In the genomic region with DNA sequence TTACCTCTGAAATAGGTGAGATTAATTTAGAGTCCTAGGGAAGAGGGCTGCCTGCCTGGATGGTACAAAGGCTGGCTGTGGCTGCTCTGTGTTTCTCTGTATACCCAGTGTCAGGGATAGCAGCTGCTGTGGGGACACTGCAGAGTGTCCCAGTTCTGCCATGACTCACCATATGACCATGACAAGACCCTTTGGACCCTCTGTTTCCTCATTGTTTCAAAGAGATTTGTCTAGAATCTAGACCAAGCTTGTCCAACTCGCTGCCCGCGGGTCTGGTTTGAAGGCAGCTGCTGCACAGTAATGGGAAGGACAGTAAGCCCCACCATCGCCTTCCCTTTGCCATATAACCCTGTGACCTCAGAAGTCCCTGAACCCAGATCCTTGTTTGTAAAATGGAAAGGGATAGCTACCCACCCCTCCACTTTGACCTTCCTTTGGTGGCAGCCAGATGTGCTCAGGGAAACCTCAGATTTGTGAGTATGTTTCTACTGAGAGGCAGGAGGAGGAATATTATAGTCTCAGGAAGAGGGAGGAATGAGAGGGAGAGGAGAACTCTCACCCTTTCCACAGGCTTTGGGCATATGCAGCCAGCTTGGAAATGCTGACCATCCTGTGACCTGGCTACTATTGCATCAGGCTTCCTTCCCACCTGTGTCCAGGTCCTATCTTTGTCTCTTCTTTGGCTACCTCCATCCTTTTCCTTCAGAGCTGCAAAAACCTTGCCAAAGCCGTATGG, we compare ENCODE assay signal across 1 cellular context.
TF ChIP-seq lines count a peak whose summit lies in the region.

No MANE protein-coding gene starts in this region.

TF ChIP-seq in HepG2, 621 proteins besides CTCF, POLR2A, EP300 and RAD21 (continued from another document and continues in another):
- TF ChIP-seq, protein P1, sequence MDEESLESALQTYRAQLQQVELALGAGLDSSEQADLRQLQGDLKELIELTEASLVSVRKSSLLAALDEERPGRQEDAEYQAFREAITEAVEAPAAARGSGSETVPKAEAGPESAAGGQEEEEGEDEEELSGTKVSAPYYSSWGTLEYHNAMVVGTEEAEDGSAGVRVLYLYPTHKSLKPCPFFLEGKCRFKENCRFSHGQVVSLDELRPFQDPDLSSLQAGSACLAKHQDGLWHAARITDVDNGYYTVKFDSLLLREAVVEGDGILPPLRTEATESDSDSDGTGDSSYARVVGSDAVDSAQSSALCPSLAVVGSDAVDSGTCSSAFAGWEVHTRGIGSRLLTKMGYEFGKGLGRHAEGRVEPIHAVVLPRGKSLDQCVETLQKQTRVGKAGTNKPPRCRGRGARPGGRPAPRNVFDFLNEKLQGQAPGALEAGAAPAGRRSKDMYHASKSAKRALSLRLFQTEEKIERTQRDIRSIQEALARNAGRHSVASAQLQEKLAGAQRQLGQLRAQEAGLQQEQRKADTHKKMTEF (CRISPR knock-in tag; IDR thresholded peaks at IDR 0.05), result 0 out of 2 replicates have a peak, but pooled peaks have one; percentile 42
- TF ChIP-seq GABPB1 (CRISPR knock-in tag; IDR thresholded peaks at IDR 0.05), result peak; percentile 26; the same call in 1 of the 2 replicates
- TF ChIP-seq, protein P2, sequence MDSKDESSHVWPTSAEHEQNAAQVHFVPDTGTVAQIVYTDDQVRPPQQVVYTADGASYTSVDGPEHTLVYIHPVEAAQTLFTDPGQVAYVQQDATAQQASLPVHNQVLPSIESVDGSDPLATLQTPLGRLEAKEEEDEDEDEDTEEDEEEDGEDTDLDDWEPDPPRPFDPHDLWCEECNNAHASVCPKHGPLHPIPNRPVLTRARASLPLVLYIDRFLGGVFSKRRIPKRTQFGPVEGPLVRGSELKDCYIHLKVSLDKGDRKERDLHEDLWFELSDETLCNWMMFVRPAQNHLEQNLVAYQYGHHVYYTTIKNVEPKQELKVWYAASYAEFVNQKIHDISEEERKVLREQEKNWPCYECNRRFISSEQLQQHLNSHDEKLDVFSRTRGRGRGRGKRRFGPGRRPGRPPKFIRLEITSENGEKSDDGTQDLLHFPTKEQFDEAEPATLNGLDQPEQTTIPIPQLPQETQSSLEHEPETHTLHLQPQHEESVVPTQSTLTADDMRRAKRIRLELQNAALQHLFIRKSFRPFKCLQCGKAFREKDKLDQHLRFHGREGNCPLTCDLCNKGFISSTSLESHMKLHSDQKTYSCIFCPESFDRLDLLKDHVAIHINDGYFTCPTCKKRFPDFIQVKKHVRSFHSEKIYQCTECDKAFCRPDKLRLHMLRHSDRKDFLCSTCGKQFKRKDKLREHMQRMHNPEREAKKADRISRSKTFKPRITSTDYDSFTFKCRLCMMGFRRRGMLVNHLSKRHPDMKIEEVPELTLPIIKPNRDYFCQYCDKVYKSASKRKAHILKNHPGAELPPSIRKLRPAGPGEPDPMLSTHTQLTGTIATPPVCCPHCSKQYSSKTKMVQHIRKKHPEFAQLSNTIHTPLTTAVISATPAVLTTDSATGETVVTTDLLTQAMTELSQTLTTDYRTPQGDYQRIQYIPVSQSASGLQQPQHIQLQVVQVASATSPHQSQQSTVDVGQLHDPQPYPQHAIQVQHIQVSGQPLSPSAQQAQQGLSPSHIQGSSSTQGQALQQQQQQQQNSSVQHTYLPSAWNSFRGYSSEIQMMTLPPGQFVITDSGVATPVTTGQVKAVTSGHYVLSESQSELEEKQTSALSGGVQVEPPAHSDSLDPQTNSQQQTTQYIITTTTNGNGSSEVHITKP (CRISPR knock-in tag; IDR thresholded peaks at IDR 0.05; ENCODE audit: low read depth), result no peak
- no peak for TF ChIP-seq ZNF253 (CRISPR knock-in tag; IDR thresholded peaks at IDR 0.05; ENCODE audit: borderline replicate concordance)
- no peak for TF ChIP-seq ZNF674 (CRISPR knock-in tag; IDR thresholded peaks at IDR 0.05; ENCODE audit: low read depth)
- TF ChIP-seq ZMAT3 (CRISPR knock-in tag; conservative IDR thresholded peaks at IDR 0.05), result no peak
- TF ChIP-seq ZBTB7A (CRISPR knock-in tag; IDR thresholded peaks at IDR 0.05), result no peak
- no peak for TF ChIP-seq HOXA5 (CRISPR knock-in tag; IDR thresholded peaks at IDR 0.05)
- no peak for TF ChIP-seq HMGA1 (CRISPR knock-in tag; conservative IDR thresholded peaks at IDR 0.05)
- TF ChIP-seq, protein P3, sequence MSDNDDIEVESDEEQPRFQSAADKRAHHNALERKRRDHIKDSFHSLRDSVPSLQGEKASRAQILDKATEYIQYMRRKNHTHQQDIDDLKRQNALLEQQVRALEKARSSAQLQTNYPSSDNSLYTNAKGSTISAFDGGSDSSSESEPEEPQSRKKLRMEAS (IDR thresholded peaks at IDR 0.05), result no peak; the same call in 1 of the 2 replicates
- no peak for TF ChIP-seq NFIB (CRISPR knock-in tag; IDR thresholded peaks at IDR 0.05; ENCODE audit: borderline replicate concordance)
- TF ChIP-seq, protein P4, sequence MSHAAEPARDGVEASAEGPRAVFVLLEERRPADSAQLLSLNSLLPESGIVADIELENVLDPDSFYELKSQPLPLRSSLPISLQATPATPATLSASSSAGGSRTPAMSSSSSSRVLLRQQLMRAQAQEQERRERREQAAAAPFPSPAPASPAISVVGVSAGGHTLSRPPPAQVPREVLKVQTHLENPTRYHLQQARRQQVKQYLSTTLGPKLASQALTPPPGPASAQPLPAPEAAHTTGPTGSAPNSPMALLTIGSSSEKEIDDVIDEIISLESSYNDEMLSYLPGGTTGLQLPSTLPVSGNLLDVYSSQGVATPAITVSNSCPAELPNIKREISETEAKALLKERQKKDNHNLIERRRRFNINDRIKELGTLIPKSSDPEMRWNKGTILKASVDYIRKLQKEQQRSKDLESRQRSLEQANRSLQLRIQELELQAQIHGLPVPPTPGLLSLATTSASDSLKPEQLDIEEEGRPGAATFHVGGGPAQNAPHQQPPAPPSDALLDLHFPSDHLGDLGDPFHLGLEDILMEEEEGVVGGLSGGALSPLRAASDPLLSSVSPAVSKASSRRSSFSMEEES (CRISPR knock-in tag; IDR thresholded peaks at IDR 0.05), result no peak
- TF ChIP-seq ATF7 (IDR thresholded peaks at IDR 0.05), result no peak
- no peak for TF ChIP-seq ATF7 (CRISPR knock-in tag; IDR thresholded peaks at IDR 0.05)
- TF ChIP-seq, protein P5, sequence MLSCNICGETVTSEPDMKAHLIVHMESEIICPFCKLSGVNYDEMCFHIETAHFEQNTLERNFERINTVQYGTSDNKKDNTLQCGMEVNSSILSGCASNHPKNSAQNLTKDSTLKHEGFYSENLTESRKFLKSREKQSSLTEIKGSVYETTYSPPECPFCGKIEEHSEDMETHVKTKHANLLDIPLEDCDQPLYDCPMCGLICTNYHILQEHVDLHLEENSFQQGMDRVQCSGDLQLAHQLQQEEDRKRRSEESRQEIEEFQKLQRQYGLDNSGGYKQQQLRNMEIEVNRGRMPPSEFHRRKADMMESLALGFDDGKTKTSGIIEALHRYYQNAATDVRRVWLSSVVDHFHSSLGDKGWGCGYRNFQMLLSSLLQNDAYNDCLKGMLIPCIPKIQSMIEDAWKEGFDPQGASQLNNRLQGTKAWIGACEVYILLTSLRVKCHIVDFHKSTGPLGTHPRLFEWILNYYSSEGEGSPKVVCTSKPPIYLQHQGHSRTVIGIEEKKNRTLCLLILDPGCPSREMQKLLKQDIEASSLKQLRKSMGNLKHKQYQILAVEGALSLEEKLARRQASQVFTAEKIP (CRISPR knock-in tag; IDR thresholded peaks at IDR 0.05; ENCODE audit: borderline replicate concordance), result no peak
- 0 out of 2 replicates have a peak, but pooled peaks have one; percentile 19 for TF ChIP-seq MEIS2 (CRISPR knock-in tag; IDR thresholded peaks at IDR 0.05)
- TF ChIP-seq ELF1 (CRISPR knock-in tag; IDR thresholded peaks at IDR 0.05), result peak; percentile 49
- no peak for TF ChIP-seq ZNF782 (CRISPR knock-in tag; IDR thresholded peaks at IDR 0.05; ENCODE audit: borderline replicate concordance)
- TF ChIP-seq KDM5B (CRISPR knock-in tag; IDR thresholded peaks at IDR 0.05; ENCODE audit: borderline replicate concordance), result no peak
- TF ChIP-seq MIXL1 (CRISPR knock-in tag; IDR thresholded peaks at IDR 0.05), result peak; percentile 32; the same call in 1 of the 2 replicates
- TF ChIP-seq FOXC1 (CRISPR knock-in tag; IDR thresholded peaks at IDR 0.05; ENCODE audit: borderline replicate concordance), result no peak
- TF ChIP-seq ZSCAN25 (CRISPR knock-in tag; IDR thresholded peaks at IDR 0.05), result no peak
- no peak for TF ChIP-seq ZFP36L2 (CRISPR knock-in tag; IDR thresholded peaks at IDR 0.05)
- TF ChIP-seq HDAC1 (CRISPR knock-in tag; IDR thresholded peaks at IDR 0.05), result peak; percentile 42; the same call in 1 of the 2 replicates
- TF ChIP-seq ZNF367 (CRISPR knock-in tag; IDR thresholded peaks at IDR 0.05; ENCODE audit: borderline replicate concordance), result no peak
- no peak for TF ChIP-seq KLF15 (CRISPR knock-in tag; IDR thresholded peaks at IDR 0.05; ENCODE audit: borderline replicate concordance)
- no peak for TF ChIP-seq ZNF564 (CRISPR knock-in tag; IDR thresholded peaks at IDR 0.05)
- TF ChIP-seq, protein P6, sequence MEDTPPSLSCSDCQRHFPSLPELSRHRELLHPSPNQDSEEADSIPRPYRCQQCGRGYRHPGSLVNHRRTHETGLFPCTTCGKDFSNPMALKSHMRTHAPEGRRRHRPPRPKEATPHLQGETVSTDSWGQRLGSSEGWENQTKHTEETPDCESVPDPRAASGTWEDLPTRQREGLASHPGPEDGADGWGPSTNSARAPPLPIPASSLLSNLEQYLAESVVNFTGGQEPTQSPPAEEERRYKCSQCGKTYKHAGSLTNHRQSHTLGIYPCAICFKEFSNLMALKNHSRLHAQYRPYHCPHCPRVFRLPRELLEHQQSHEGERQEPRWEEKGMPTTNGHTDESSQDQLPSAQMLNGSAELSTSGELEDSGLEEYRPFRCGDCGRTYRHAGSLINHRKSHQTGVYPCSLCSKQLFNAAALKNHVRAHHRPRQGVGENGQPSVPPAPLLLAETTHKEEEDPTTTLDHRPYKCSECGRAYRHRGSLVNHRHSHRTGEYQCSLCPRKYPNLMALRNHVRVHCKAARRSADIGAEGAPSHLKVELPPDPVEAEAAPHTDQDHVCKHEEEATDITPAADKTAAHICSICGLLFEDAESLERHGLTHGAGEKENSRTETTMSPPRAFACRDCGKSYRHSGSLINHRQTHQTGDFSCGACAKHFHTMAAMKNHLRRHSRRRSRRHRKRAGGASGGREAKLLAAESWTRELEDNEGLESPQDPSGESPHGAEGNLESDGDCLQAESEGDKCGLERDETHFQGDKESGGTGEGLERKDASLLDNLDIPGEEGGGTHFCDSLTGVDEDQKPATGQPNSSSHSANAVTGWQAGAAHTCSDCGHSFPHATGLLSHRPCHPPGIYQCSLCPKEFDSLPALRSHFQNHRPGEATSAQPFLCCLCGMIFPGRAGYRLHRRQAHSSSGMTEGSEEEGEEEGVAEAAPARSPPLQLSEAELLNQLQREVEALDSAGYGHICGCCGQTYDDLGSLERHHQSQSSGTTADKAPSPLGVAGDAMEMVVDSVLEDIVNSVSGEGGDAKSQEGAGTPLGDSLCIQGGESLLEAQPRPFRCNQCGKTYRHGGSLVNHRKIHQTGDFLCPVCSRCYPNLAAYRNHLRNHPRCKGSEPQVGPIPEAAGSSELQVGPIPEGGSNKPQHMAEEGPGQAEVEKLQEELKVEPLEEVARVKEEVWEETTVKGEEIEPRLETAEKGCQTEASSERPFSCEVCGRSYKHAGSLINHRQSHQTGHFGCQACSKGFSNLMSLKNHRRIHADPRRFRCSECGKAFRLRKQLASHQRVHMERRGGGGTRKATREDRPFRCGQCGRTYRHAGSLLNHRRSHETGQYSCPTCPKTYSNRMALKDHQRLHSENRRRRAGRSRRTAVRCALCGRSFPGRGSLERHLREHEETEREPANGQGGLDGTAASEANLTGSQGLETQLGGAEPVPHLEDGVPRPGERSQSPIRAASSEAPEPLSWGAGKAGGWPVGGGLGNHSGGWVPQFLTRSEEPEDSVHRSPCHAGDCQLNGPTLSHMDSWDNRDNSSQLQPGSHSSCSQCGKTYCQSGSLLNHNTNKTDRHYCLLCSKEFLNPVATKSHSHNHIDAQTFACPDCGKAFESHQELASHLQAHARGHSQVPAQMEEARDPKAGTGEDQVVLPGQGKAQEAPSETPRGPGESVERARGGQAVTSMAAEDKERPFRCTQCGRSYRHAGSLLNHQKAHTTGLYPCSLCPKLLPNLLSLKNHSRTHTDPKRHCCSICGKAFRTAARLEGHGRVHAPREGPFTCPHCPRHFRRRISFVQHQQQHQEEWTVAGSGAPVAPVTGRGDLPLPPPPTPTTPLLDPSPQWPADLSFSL (CRISPR knock-in tag; IDR thresholded peaks at IDR 0.05), result no peak
- no peak for TF ChIP-seq KDM4B (CRISPR knock-in tag; IDR thresholded peaks at IDR 0.05)
- no peak for TF ChIP-seq CCAR2 (optimal IDR thresholded peaks at IDR 0.05; ENCODE audit: low read depth, low read length)
- TF ChIP-seq SMAD9 (CRISPR knock-in tag; IDR thresholded peaks at IDR 0.05), result no peak
- no peak for TF ChIP-seq SRSF4 (IDR thresholded peaks at IDR 0.05; ENCODE audit: low read depth, low read length, poor library complexity, severe bottlenecking)
- TF ChIP-seq, protein P7, sequence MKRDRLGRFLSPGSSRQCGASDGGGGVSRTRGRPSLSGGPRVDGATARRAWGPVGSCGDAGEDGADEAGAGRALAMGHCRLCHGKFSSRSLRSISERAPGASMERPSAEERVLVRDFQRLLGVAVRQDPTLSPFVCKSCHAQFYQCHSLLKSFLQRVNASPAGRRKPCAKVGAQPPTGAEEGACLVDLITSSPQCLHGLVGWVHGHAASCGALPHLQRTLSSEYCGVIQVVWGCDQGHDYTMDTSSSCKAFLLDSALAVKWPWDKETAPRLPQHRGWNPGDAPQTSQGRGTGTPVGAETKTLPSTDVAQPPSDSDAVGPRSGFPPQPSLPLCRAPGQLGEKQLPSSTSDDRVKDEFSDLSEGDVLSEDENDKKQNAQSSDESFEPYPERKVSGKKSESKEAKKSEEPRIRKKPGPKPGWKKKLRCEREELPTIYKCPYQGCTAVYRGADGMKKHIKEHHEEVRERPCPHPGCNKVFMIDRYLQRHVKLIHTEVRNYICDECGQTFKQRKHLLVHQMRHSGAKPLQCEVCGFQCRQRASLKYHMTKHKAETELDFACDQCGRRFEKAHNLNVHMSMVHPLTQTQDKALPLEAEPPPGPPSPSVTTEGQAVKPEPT (CRISPR knock-in tag; IDR thresholded peaks at IDR 0.05; ENCODE audit: low read depth), result no peak
- TF ChIP-seq, protein P8, sequence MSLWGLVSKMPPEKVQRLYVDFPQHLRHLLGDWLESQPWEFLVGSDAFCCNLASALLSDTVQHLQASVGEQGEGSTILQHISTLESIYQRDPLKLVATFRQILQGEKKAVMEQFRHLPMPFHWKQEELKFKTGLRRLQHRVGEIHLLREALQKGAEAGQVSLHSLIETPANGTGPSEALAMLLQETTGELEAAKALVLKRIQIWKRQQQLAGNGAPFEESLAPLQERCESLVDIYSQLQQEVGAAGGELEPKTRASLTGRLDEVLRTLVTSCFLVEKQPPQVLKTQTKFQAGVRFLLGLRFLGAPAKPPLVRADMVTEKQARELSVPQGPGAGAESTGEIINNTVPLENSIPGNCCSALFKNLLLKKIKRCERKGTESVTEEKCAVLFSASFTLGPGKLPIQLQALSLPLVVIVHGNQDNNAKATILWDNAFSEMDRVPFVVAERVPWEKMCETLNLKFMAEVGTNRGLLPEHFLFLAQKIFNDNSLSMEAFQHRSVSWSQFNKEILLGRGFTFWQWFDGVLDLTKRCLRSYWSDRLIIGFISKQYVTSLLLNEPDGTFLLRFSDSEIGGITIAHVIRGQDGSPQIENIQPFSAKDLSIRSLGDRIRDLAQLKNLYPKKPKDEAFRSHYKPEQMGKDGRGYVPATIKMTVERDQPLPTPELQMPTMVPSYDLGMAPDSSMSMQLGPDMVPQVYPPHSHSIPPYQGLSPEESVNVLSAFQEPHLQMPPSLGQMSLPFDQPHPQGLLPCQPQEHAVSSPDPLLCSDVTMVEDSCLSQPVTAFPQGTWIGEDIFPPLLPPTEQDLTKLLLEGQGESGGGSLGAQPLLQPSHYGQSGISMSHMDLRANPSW (CRISPR knock-in tag; IDR thresholded peaks at IDR 0.05; ENCODE audit: borderline replicate concordance), result no peak
- no peak for TF ChIP-seq HNRNPL (IDR thresholded peaks at IDR 0.05; ENCODE audit: low read depth, low read length)
- TF ChIP-seq, protein P9, sequence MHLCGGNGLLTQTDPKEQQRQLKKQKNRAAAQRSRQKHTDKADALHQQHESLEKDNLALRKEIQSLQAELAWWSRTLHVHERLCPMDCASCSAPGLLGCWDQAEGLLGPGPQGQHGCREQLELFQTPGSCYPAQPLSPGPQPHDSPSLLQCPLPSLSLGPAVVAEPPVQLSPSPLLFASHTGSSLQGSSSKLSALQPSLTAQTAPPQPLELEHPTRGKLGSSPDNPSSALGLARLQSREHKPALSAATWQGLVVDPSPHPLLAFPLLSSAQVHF (CRISPR knock-in tag; IDR thresholded peaks at IDR 0.05), result no peak
